8 cellular contexts compared by ENCODE assay signal in the genomic region with DNA sequence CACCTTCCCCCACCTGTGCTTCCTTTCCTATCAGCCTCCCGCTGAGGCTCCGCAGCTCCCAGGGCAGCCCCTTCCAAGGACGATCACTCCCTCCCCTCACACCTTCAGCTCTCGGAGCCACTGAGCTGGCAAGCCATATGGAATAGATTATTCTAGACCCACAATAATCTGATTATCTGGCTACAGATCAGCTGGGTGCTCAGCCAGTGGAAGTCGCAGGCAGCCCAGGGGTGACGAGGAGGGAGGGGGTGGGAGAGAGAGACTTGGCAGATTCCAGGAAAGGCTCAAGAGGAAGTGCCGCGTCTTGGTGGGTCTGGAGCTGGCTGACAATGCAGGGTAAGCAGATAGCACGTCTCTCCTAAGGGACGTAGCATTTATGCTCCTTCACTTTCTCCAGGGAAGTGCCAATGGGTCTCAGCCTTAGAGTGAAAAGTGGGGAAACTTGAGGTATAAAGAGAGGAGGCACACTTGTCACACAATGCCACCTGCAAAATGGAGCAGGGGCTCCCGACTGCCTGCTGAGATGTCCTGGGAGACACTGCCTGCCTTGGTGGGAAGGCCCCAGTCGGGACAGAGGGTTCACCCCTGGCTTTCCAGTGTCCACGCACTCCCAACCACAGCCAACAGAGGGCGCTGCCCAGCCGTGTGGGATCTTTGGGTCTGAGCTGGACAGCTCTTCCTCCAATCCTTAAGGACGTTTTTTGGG. TPM values are rescaled to one million over a fixed set of nuclear protein-coding genes. Genes with fewer than 3 reads are reported as not detected.
DNase-seq lines count a peak whose midpoint lies in the region; ATAC-seq and TF ChIP-seq lines count a peak whose summit lies in the region.

No MANE protein-coding gene starts in this region.

- no peaks in the 10 kb centered on the region for H3K36me3 Mint-ChIP-seq in activated CD4-positive, alpha-beta memory T cell treated with anti-CD3 and anti-CD28 coated beads, Interleukin-2, amount 10 ng/mL, durations not matched to agents 7 days and 5 days (ENCODE audit: low read depth)
- peaks cover 5% of the 10 kb centered on the region for H3K36me3 Mint-ChIP-seq in effector memory CD8-positive, alpha-beta T cell (ENCODE audit: insufficient read depth)

- no peaks in the 10 kb centered on the region for H3K9me3 ChIP-seq in mesodermal cell (ENCODE audit: control insufficient read depth, low read length)

- peak; percentile 73 for ATAC-seq in effector memory CD8-positive, alpha-beta T cell (replicated peaks)
- ATAC-seq in GM21528 (IDR thresholded peaks at IDR 0.05; ENCODE audit: low FRiP score, unreplicated experiment), result no peak

- no peaks in the 10 kb centered on the region for H3K36me3 ChIP-seq in mesodermal cell (ENCODE audit: control insufficient read depth, insufficient read depth, low read length)

- H3K4me1 ChIP-seq in mesodermal cell (ENCODE audit: control insufficient read depth, insufficient read depth, low read length, poor library complexity, severe bottlenecking), result peaks cover 4% of the 10 kb centered on the region

- H3K27ac ChIP-seq in mesodermal cell (ENCODE audit: low read depth, low read length, severe bottlenecking), result peak overlapping the region; percentile 16

- H3K4me3 Mint-ChIP-seq in activated CD4-positive, alpha-beta memory T cell treated with anti-CD3 and anti-CD28 coated beads, Interleukin-2, amount 10 ng/mL, durations not matched to agents 7 days and 5 days, result no peak overlapping the region
- H3K4me3 Mint-ChIP-seq in effector memory CD8-positive, alpha-beta T cell, result no peak overlapping the region

- H3K4me1 Mint-ChIP-seq in activated CD4-positive, alpha-beta memory T cell treated with anti-CD3 and anti-CD28 coated beads, Interleukin-2, amount 10 ng/mL, durations not matched to agents 7 days and 5 days, result peaks cover 6% of the 10 kb centered on the region
- no peaks in the 10 kb centered on the region for H3K4me1 Mint-ChIP-seq in effector memory CD8-positive, alpha-beta T cell (ENCODE audit: low read depth in 2 of 2)

- POLR2A ChIA-PET in HEK293T (lab: Yijun Ruan, JAX), result interaction anchor here (0.7 to 2.0 kb wide), 10 partner anchors 9 to 342 kb away, joined by 3 to 14 read pairs (median 4); a partner anchor contains a TSS
- POLR2A ChIA-PET in activated CD4-positive, alpha-beta memory T cell treated with anti-CD3 and anti-CD28 coated beads, Interleukin-2, amount 10 ng/mL, durations not matched to agents 7 days and 5 days (lab: Charles Lee), result interaction anchor here (0.6 to 2.3 kb wide), 2 partner anchors 10 to 114 kb away, joined by 4 to 6 read pairs; a partner anchor contains a TSS

- no peaks in the 10 kb centered on the region for H3K9me3 Mint-ChIP-seq in activated CD4-positive, alpha-beta memory T cell treated with anti-CD3 and anti-CD28 coated beads, Interleukin-2, amount 10 ng/mL, durations not matched to agents 7 days and 5 days
- no peaks in the 10 kb centered on the region for H3K9me3 Mint-ChIP-seq in effector memory CD8-positive, alpha-beta T cell

- WGBS in mesodermal cell (ENCODE audit: insufficient coverage in 2 of 2), 2 experiments, result 10 to 18% methylated on average over 7 to 12 of the region's 16 CpGs

- peaks cover 8% of the 10 kb centered on the region for H3K27me3 Mint-ChIP-seq in activated CD4-positive, alpha-beta memory T cell treated with anti-CD3 and anti-CD28 coated beads, Interleukin-2, amount 10 ng/mL, durations not matched to agents 7 days and 5 days
- H3K27me3 Mint-ChIP-seq in effector memory CD8-positive, alpha-beta T cell, result peaks cover 6 to 37% of the 10 kb centered on the region in 2 donors

- no peak overlapping the region for H3K4me3 ChIP-seq in mesodermal cell (ENCODE audit: extremely low read depth, insufficient read depth, low read length, poor library complexity, severe bottlenecking)

- CTCF ChIA-PET in HEK293T (lab: Yijun Ruan, JAX), result interaction anchor here (0.7 to 3.6 kb wide), 23 partner anchors 8 to 311 kb away, joined by 3 to 66 read pairs (median 3); a partner anchor contains a TSS
- CTCF ChIA-PET in activated CD4-positive, alpha-beta memory T cell treated with anti-CD3 and anti-CD28 coated beads, Interleukin-2, amount 10 ng/mL, durations not matched to agents 7 days and 5 days (lab: Charles Lee), result interaction anchor here (0.6 to 7.0 kb wide), 39 partner anchors 9 to 328 kb away, joined by 3 to 168 read pairs (median 4); a partner anchor contains a TSS

- DNase-seq in ELF-1 (ENCODE audit: low read depth, low spot score) (peak; percentile 93), HEK293T (ENCODE audit: extremely low spot score) (peak; percentile 93), NCI-H748 treated with DMSO at 0.1 percent for 48 hours (lab: John Stamatoyannopoulos, UW) (peak; percentile 23)
- peak; percentile 77 for DNase-seq in activated CD4-positive, alpha-beta memory T cell treated with anti-CD3 and anti-CD28 coated beads, Interleukin-2, amount 10 ng/mL, durations not matched to agents 7 days and 5 days
- DNase-seq in effector memory CD8-positive, alpha-beta T cell, result peak; percentile 61 to 63 (median 63)
- peak; percentile 54 for DNase-seq in stimulated activated CD8-positive, alpha-beta memory T cell treated with anti-CD3 and anti-CD28 coated beads, Interleukin-4, amount 100 ng/mL, for 24 hours (ENCODE audit: low read depth)

- no peak overlapping the region for H3K27ac Mint-ChIP-seq in activated CD4-positive, alpha-beta memory T cell treated with anti-CD3 and anti-CD28 coated beads, Interleukin-2, amount 10 ng/mL, durations not matched to agents 7 days and 5 days
- no peak overlapping the region for H3K27ac Mint-ChIP-seq in effector memory CD8-positive, alpha-beta T cell

TF ChIP-seq in HEK293T, 16 proteins besides CTCF, POLR2A, EP300 and RAD21:
- no peak for TF ChIP-seq LEF1 (IDR thresholded peaks at IDR 0.05; ENCODE audit: borderline replicate concordance)

RNA-seq across cellular contexts. Expression of a gene that starts 9.4 kb away (rescaled TPM):
- total RNA-seq in activated CD4-positive, alpha-beta memory T cell treated with anti-CD3 and anti-CD28 coated beads, Interleukin-2, amount 10 ng/mL, durations not matched to agents 7 days and 5 days, result 1 to 10 TPM; 3.2 to 3.5 TPM
- polyA plus RNA-seq in mesodermal cell (2013, experiment 1 of 2), result 1.1 TPM
- 1.2 TPM for polyA plus RNA-seq in mesodermal cell (2013, experiment 2 of 2)

RNA-seq across cellular contexts. Expression of a gene that starts 15.7 kb away (rescaled TPM):
- not detected for total RNA-seq in activated CD4-positive, alpha-beta memory T cell treated with anti-CD3 and anti-CD28 coated beads, Interleukin-2, amount 10 ng/mL, durations not matched to agents 7 days and 5 days
- polyA plus RNA-seq in mesodermal cell (2013, experiment 1 of 2), result 0.55 TPM
- 0.61 TPM for polyA plus RNA-seq in mesodermal cell (2013, experiment 2 of 2)

RNA-seq across cellular contexts. Expression of a gene that starts 54.2 kb away (rescaled TPM):
- total RNA-seq in activated CD4-positive, alpha-beta memory T cell treated with anti-CD3 and anti-CD28 coated beads, Interleukin-2, amount 10 ng/mL, durations not matched to agents 7 days and 5 days, result 1 to 10 TPM; 3.7 to 4.0 TPM
- 12.1 TPM for polyA plus RNA-seq in mesodermal cell (2013, experiment 1 of 2)
- 14.6 TPM for polyA plus RNA-seq in mesodermal cell (2013, experiment 2 of 2)

Comparison
In these comparisons a context has a peak if more than half of its experiments do, and no peak if none do; other contexts are left out.
1. DNase-seq: peak in every context shown above with its lines; median percentile 93 in ELF-1; 93 in HEK293T; 77 in activated CD4-positive, alpha-beta memory T cell treated with anti-CD3 and anti-CD28 coated beads, Interleukin-2, amount 10 ng/mL, durations not matched to agents 7 days and 5 days; 63 in effector memory CD8-positive, alpha-beta T cell; 54 in stimulated activated CD8-positive, alpha-beta memory T cell treated with anti-CD3 and anti-CD28 coated beads, Interleukin-4, amount 100 ng/mL, for 24 hours; 23 in NCI-H748 treated with DMSO at 0.1 percent for 48 hours.